Comparison of ENCODE assay signal across 27 cellular contexts in genomic region chr4:185036842-185037241, GRCh38. TPM values are rescaled to one million over a fixed set of nuclear protein-coding genes. Genes with fewer than 3 reads are reported as not detected.
"Had no signal": no experiment of that assay in that cellular context is flagged by ENCODE, and none has a peak within 500 bp of the region (broad histone marks: within the 10 kb centered on the region; RNA-seq: fewer than 3 reads in every experiment).

No MANE protein-coding gene starts in this region.

- DNase-seq: activated CD4-positive, alpha-beta T cell treated with anti-CD3 and anti-CD28 coated beads, Interleukin-2, amount 50 U/mL, for 1 hour; activated gamma-delta T cell treated with Interleukin-2 at 50 U/mL for 16 hours; activated T-cell treated with anti-CD3 and anti-CD28 coated beads for 4 hours; adrenal gland; cerebellar nuclear complex; cortex of kidney; heart left ventricle; immature natural killer cell; left ventricle myocardium superior; stimulated activated CD4-positive, alpha-beta T cell treated with anti-CD3 and anti-CD28 coated beads, Interleukin-2, amount 100 ng/mL, for 24 hours; stimulated activated naive CD4-positive, alpha-beta T cell treated with Interleukin-2 at 50 U/mL for 16 hours; T1000; thyroid gland had no signal

- H3K4me1 ChIP-seq: adrenal gland, prostate gland, right atrium auricular region had no signal

- ATAC-seq: activated CD4-positive, CD25-positive, alpha-beta regulatory T cell treated with anti-CD3 and anti-CD28 coated beads, Interleukin-2, amount 50 U/mL, for 24 hours; activated naive CD4-positive, alpha-beta T cell treated with anti-CD3 and anti-CD28 coated beads, Interleukin-2, amount 50 U/mL, for 72 hours; esophagus mucosa; gastroesophageal sphincter; heart left ventricle; left ventricle myocardium superior had no signal

- H3K4me3 ChIP-seq: adrenal gland, gastroesophageal sphincter, heart left ventricle, prostate gland, right atrium auricular region, thyroid gland, vagina had no signal

- H3K27ac ChIP-seq: adrenal gland, gastroesophageal sphincter, heart left ventricle, prostate gland, right atrium auricular region, thyroid gland, vagina had no signal

- H3K36me3 ChIP-seq: adrenal gland, gastroesophageal sphincter, heart left ventricle, prostate gland, right atrium auricular region, thyroid gland, vagina had no signal

- H3K9me3 ChIP-seq: adrenal gland, gastroesophageal sphincter, heart left ventricle, prostate gland, right atrium auricular region, thyroid gland, vagina had no signal

- H3K27me3 ChIP-seq: right atrium auricular region, thyroid gland, vagina had no signal

RNA-seq across cellular contexts. Expression of gene HELT, which starts 18.6 kb away (rescaled TPM):
- total RNA-seq: activated naive CD4-positive, alpha-beta T cell treated with anti-CD3 and anti-CD28 coated beads, Interleukin-2, amount 50 U/mL, for 72 hours; activated T-helper 1 cell treated with anti-CD3 and anti-CD28 coated beads, Interleukin-12 subunit alpha, Interleukin-12 subunit beta, Interleukin-2, Interleukin-4 antibody, amounts not matched to agents 30 ng/mL and 10 ng/mL and 1 ng/mL, durations not matched to agents 14 hours and 24 hours and 36 hours; adrenal gland; bronchial epithelial cell; esophagus mucosa; gastroesophageal sphincter; heart left ventricle; left ventricle myocardium superior; mononuclear cell; osteoblast; prostate gland; right atrium auricular region; skeletal muscle tissue; subcutaneous adipose tissue; thyroid gland; vagina had no signal
- polyA plus RNA-seq: adrenal gland, heart left ventricle, immature natural killer cell, neural cell had no signal
